Comparison of ENCODE assay signal across 31 cellular contexts in genomic region chr18:24940416-24940815, GRCh38.
DNase-seq lines count a peak whose midpoint lies in the region; ATAC-seq and TF ChIP-seq lines count a peak whose summit lies in the region.
"Had no signal": no experiment of that assay in that cellular context is flagged by ENCODE, and none has a peak within 500 bp of the region (broad histone marks: within the 10 kb centered on the region; RNA-seq: fewer than 3 reads in every experiment).

No MANE protein-coding gene starts in this region.

- in situ Hi-C loops in IMR-90 (cut with MboI; ENCODE audit: low sequenced_read_pairs) = no loop called here

- H3K23ac ChIP-seq in IMR-90 (ENCODE audit: low read depth, low read length) = no peak overlapping the region
- H3K23ac ChIP-seq in trophoblast cell (ENCODE audit: low read length) = no peak overlapping the region

- H2BK20ac ChIP-seq in IMR-90 (ENCODE audit: low read depth, low read length) = no peak overlapping the region

- H3K9me3 ChIP-seq in IMR-90 (ENCODE audit: control insufficient read depth, insufficient read depth, low read length) (no peaks in the 10 kb centered on the region), esophagus muscularis mucosa (no peaks in the 10 kb centered on the region), trophoblast cell (ENCODE audit: insufficient read depth, low read depth, low read length) (no peaks in the 10 kb centered on the region), left ventricle myocardium inferior (replicated peaks) (no peaks in the 10 kb centered on the region)
- H3K9me3 ChIP-seq: A549; BE2C; BLaER1; BLaER1 treated with 17β-estradiol and CSF1 and Interleukin-3, amounts not matched to agents 10 nM and 100 nM; Caco-2 had no signal

- TF ChIP-seq CTCF in IMR-90 (conservative IDR thresholded peaks at IDR 0.05; ENCODE audit: low read depth, low read length) (no peak), esophagus muscularis mucosa (IDR thresholded peaks at IDR 0.05) (no peak), left ventricle myocardium inferior (IDR thresholded peaks at IDR 0.05; ENCODE audit: borderline replicate concordance) (no peak)

- H3K18ac ChIP-seq in IMR-90 (ENCODE audit: low read depth, low read length) (no peak overlapping the region; the same call in 1 of the 2 replicates), trophoblast cell (ENCODE audit: low read length) (no peak overlapping the region)

- H3K4ac ChIP-seq in IMR-90 (ENCODE audit: low read depth, low read length) = no peak overlapping the region
- H3K4ac ChIP-seq in trophoblast cell (ENCODE audit: low read depth, low read length) = no peak overlapping the region

- no peak for TF ChIP-seq EP300 in esophagus muscularis mucosa (IDR thresholded peaks at IDR 0.05)

- no peaks in the 10 kb centered on the region for H3K36me3 ChIP-seq in IMR-90 (ENCODE audit: control insufficient read depth, insufficient read depth, low read length)
- no peaks in the 10 kb centered on the region for H3K36me3 ChIP-seq in esophagus muscularis mucosa
- no peaks in the 10 kb centered on the region for H3K36me3 ChIP-seq in trophoblast cell (ENCODE audit: control insufficient read depth in 1 of 2, insufficient read depth in 2 of 2, low read length in 2 of 2)
- H3K36me3 ChIP-seq in left ventricle myocardium inferior = no peaks in the 10 kb centered on the region
- H3K36me3 ChIP-seq: BE2C; BLaER1; BLaER1 treated with 17β-estradiol and CSF1 and Interleukin-3, amounts not matched to agents 10 nM and 100 nM had no signal

- H2AK5ac ChIP-seq in IMR-90 (ENCODE audit: low read depth, low read length) = no peak overlapping the region
- H2AK5ac ChIP-seq in trophoblast cell (ENCODE audit: low read length) = no peak overlapping the region

- no peak overlapping the region for H4K12ac ChIP-seq in trophoblast cell (ENCODE audit: low read depth, low read length)

- H3K4me3 ChIP-seq in IMR-90 (ENCODE audit: insufficient read depth, low read depth, low read length) (no peak overlapping the region), esophagus muscularis mucosa (no peak overlapping the region), trophoblast cell (ENCODE audit: low read depth, low read length) (no peak overlapping the region), left ventricle myocardium inferior (no peak overlapping the region)
- H3K4me3 ChIP-seq: A549; BLaER1; BLaER1 treated with 17β-estradiol and CSF1 and Interleukin-3, amounts not matched to agents 10 nM and 100 nM had no signal

- TF ChIP-seq RAD21 in IMR-90 (IDR thresholded peaks at IDR 0.05; ENCODE audit: low read length) = no peak

- no peak overlapping the region for H3K56ac ChIP-seq in IMR-90 (ENCODE audit: extremely low read depth, insufficient read depth, low read length)

- no peak overlapping the region for H3K9ac ChIP-seq in IMR-90 (ENCODE audit: low read depth, low read length)
- H3K9ac ChIP-seq in trophoblast cell (ENCODE audit: low read length) = no peak overlapping the region
- H3K9ac ChIP-seq: BLaER1; BLaER1 treated with 17β-estradiol and CSF1 and Interleukin-3, amounts not matched to agents 10 nM and 100 nM had no signal

- TF ChIP-seq POLR2A in IMR-90 (IDR thresholded peaks at IDR 0.05; ENCODE audit: low read depth, low read length) (no peak), esophagus muscularis mucosa (IDR thresholded peaks at IDR 0.05; ENCODE audit: low read depth) (no peak)

- no peaks in the 10 kb centered on the region for H4K20me1 ChIP-seq in IMR-90 (ENCODE audit: insufficient read depth, low read length)
- H4K20me1 ChIP-seq: BLaER1; BLaER1 treated with 17β-estradiol and CSF1 and Interleukin-3, amounts not matched to agents 10 nM and 100 nM had no signal

- no peak overlapping the region for H2BK5ac ChIP-seq in IMR-90 (ENCODE audit: low read depth, low read length, poor library complexity, severe bottlenecking)
- no peak overlapping the region for H2BK5ac ChIP-seq in trophoblast cell (ENCODE audit: low read depth, low read length, poor library complexity)

- BruUV-seq in IMR-90 (replicated peaks; lab: Mats Ljungman, UMichigan) = no TSS peak

- H3K9me1 ChIP-seq in IMR-90 (ENCODE audit: insufficient read depth, low read length) = no peaks in the 10 kb centered on the region; the same call in 1 of the 2 replicates

- CTCF ChIA-PET in IMR-90 (lab: Yijun Ruan, JAX) = no interaction called here

- H3K27ac ChIP-seq in IMR-90 (ENCODE audit: insufficient read depth, low read length) (peak overlapping the region; percentile 20; the same call in 1 of the 2 replicates), esophagus muscularis mucosa (replicated peaks in 1 of 4) (no peak overlapping the region), trophoblast cell (ENCODE audit: low read depth, low read length) (no peak overlapping the region), left ventricle myocardium inferior (replicated peaks) (no peak overlapping the region)
- H3K27ac ChIP-seq: 22Rv1; A549; BLaER1; BLaER1 treated with 17β-estradiol and CSF1 and Interleukin-3, amounts not matched to agents 10 nM and 100 nM; C4-2B had no signal

- H3K4me2 ChIP-seq in IMR-90 (ENCODE audit: low read depth, low read length) (no peak overlapping the region; the same call in 1 of the 2 replicates), trophoblast cell (ENCODE audit: low read length) (no peak overlapping the region)
- H3K4me2 ChIP-seq: A549; BLaER1; BLaER1 treated with 17β-estradiol and CSF1 and Interleukin-3, amounts not matched to agents 10 nM and 100 nM had no signal

- no peak overlapping the region for H2AFZ ChIP-seq in IMR-90 (replicated peaks; ENCODE audit: low read length, poor library complexity)
- H2AFZ ChIP-seq in trophoblast cell (ENCODE audit: insufficient read depth, low read length, poor library complexity) = no peak overlapping the region

- H3K14ac ChIP-seq in IMR-90 (replicated peaks; ENCODE audit: low read depth, low read length) = no peak overlapping the region
- no peak overlapping the region for H3K14ac ChIP-seq in trophoblast cell (ENCODE audit: low read length)

- H3K27me3 ChIP-seq in IMR-90 (ENCODE audit: control insufficient read depth, insufficient read depth, low read length) (peaks cover 3% of the 10 kb centered on the region), esophagus muscularis mucosa (no peaks in the 10 kb centered on the region), trophoblast cell (ENCODE audit: insufficient read depth, low read length) (no peaks in the 10 kb centered on the region), left ventricle myocardium inferior (ENCODE audit: low read depth) (no peaks in the 10 kb centered on the region)
- H3K27me3 ChIP-seq: BE2C; BLaER1; BLaER1 treated with 17β-estradiol and CSF1 and Interleukin-3, amounts not matched to agents 10 nM and 100 nM had no signal

- H4K5ac ChIP-seq in IMR-90 (ENCODE audit: low read depth, low read length) = no peak overlapping the region

- no peak overlapping the region for H2BK120ac ChIP-seq in IMR-90 (ENCODE audit: low read depth, low read length)
- H2BK120ac ChIP-seq in trophoblast cell (ENCODE audit: insufficient read depth, low read length, poor library complexity) = no peak overlapping the region

- H4K8ac ChIP-seq in IMR-90 (ENCODE audit: low read depth in 2 of 2, low read length in 2 of 2) (no peak overlapping the region), trophoblast cell (ENCODE audit: low read depth, low read length) (no peak overlapping the region)

- POLR2A ChIA-PET in IMR-90 (lab: Charles Lee; ENCODE audit: unreplicated experiment) = no interaction called here

- H3K79me2 ChIP-seq in trophoblast cell (ENCODE audit: control insufficient read depth, insufficient read depth, low read length, poor library complexity) = no peaks in the 10 kb centered on the region

- H3K4me1 ChIP-seq in IMR-90 (ENCODE audit: control insufficient read depth, insufficient read depth, low read length) = peaks cover 6% of the 10 kb centered on the region; the same call in 1 of the 2 replicates
- no peaks in the 10 kb centered on the region for H3K4me1 ChIP-seq in esophagus muscularis mucosa
- H3K4me1 ChIP-seq in trophoblast cell (ENCODE audit: control insufficient read depth in 1 of 2, insufficient read depth in 2 of 2, low read length in 2 of 2) = no peaks in the 10 kb centered on the region
- H3K4me1 ChIP-seq in left ventricle myocardium inferior = no peaks in the 10 kb centered on the region
- H3K4me1 ChIP-seq: A549, BE2C, Caco-2 had no signal

- ATAC-seq in IMR-90 (ENCODE audit: low read depth) (no peak; the same call in 1 of the 2 replicates), left lobe of liver (no peak)
- ATAC-seq: A549; CD8-positive, alpha-beta T cell had no signal

- intact Hi-C loops in IMR-90 (cut with micrococcal nuclease) = no loop called here
- intact Hi-C loops in esophagus muscularis mucosa (cut with DNase I) = no loop called here
- intact Hi-C loops in posterior cingulate gyrus (cut with DNase I) = no loop called here
- intact Hi-C loops in left ventricle myocardium inferior (cut with micrococcal nuclease) = loop anchor here (10.0 kb wide), 1 partner anchor 74 kb away; no protein-coding TSS in a partner anchor

- H4K91ac ChIP-seq in IMR-90 (ENCODE audit: insufficient read depth, low read depth, low read length) = no peak overlapping the region
- no peak overlapping the region for H4K91ac ChIP-seq in trophoblast cell (ENCODE audit: low read depth, low read length)

- H2AK9ac ChIP-seq in IMR-90 (replicated peaks; ENCODE audit: low read depth, low read length, poor library complexity) = no peak overlapping the region

- H2BK12ac ChIP-seq in trophoblast cell (ENCODE audit: low read length) = no peak overlapping the region

- no CpG with 5 or more reads among the region's 6 CpGs for WGBS in IMR-90 (ENCODE audit: extremely low coverage in 2 of 2, insufficient read length in 1 of 2), 2 experiments
- 93% methylated on average over 6 of the region's 6 CpGs for WGBS in esophagus muscularis mucosa
- WGBS in trophoblast cell (ENCODE audit: extremely low coverage, insufficient coverage, insufficient read length) = no CpG with 5 or more reads among the region's 6 CpGs

- DNase-seq in IMR-90 (no peak), esophagus muscularis mucosa (ENCODE audit: extremely low spot score) (peak; percentile 14), trophoblast cell (peak; percentile 55 to 70), left lobe of liver (ENCODE audit: low spot score) (no peak), posterior cingulate gyrus (no peak), left ventricle myocardium inferior (no peak)
- DNase-seq: 8988T; ACHN; AML-193; BE2C; C1 segment of cervical spinal cord; Caco-2; Calu3; CD4-positive, alpha-beta memory T cell; CD4-positive, alpha-beta T cell; CD4-positive, CD25-positive, alpha-beta regulatory T cell; CD8-positive, alpha-beta memory T cell; CD8-positive, alpha-beta T cell; COR-L47; DMS 273 treated with DMSO at 0.1 percent for 48 hours; DMS153; DMS53; DMS79; DMS79 treated with DMSO at 0.1 percent for 48 hours; DND-41; EL had no signal

- H3K79me1 ChIP-seq in IMR-90 (ENCODE audit: low read depth in 1 of 2, low read length in 2 of 2) (no peaks in the 10 kb centered on the region), trophoblast cell (ENCODE audit: low read length) (no peaks in the 10 kb centered on the region)

- no peak overlapping the region for H2BK15ac ChIP-seq in IMR-90 (ENCODE audit: low read depth, low read length)

- dilution Hi-C loops in IMR-90 (cut with HindIII; ENCODE audit: low sequenced_read_pairs, unreplicated experiment) = no loop called here

TF ChIP-seq in IMR-90, 13 proteins besides CTCF, POLR2A, EP300 and RAD21 (continues in another document):
- TF ChIP-seq CHD1 (IDR thresholded peaks at IDR 0.05; ENCODE audit: low read depth, low read length) (no peak), RCOR1 (IDR thresholded peaks at IDR 0.05; ENCODE audit: insufficient replicate concordance, low read length) (no peak)

Comparison
In these comparisons a context has a peak if more than half of its experiments do, and no peak if none do; other contexts are left out.
1. DNase-seq: peak in esophagus muscularis mucosa (single experiment) and trophoblast cell (2 of 2); none in IMR-90 (single experiment), left lobe of liver (single experiment), posterior cingulate gyrus (0 of 10) and left ventricle myocardium inferior (single experiment).